Comparison of ENCODE assay signal across 8 cellular contexts in genomic region chr4:70722199-70722791, GRCh38.
DNase-seq lines count a peak whose midpoint lies in the region; ATAC-seq and TF ChIP-seq lines count a peak whose summit lies in the region.

No MANE protein-coding gene starts in this region.

- H3K4me1 ChIP-seq in endocrine pancreas (ENCODE audit: control insufficient read depth, insufficient read depth, low read length) = peaks cover 18% of the 10 kb centered on the region

- DNase-seq in NCI-H2107 treated with DMSO at 0.1 percent for 48 hours (lab: John Stamatoyannopoulos, UW; ENCODE audit: unreplicated experiment) = peak; percentile 69
- DNase-seq in NCI-H2107 (lab: John Stamatoyannopoulos, UW) = no peak
- DNase-seq in nucleus accumbens (lab: John Stamatoyannopoulos, UW) = peak in 41 of 56 donors; percentile 3 to 63 (median 26)
- no peak for DNase-seq in GM13977 (ENCODE audit: low spot score)
- no peak for DNase-seq in NCI-H226

- H3K4me3 ChIP-seq in endocrine pancreas (ENCODE audit: control insufficient read depth, insufficient read depth, low read length) = peak overlapping the region; percentile 97

- H3K27me3 ChIP-seq in endocrine pancreas (ENCODE audit: control insufficient read depth, insufficient read depth, low read length) = no peaks in the 10 kb centered on the region

- H3K9ac ChIP-seq in endocrine pancreas (ENCODE audit: control insufficient read depth, insufficient read depth, low read length) = peak overlapping the region; percentile 94

- ATAC-seq in HG03280 (IDR thresholded peaks at IDR 0.05; ENCODE audit: unreplicated experiment) = no peak

- TF ChIP-seq CTCF in VCaP (conservative IDR thresholded peaks at IDR 0.05) (no peak), GM13977 (IDR thresholded peaks at IDR 0.05; ENCODE audit: extremely low read depth, insufficient read depth, missing control alignments) (no peak)

- in situ Hi-C loops in GM13977 (cut with MboI; ENCODE audit: low pct_unique_long_range_greater_than_20kb, low sequenced_read_pairs, unreplicated experiment) = no loop called here

- H3K9me3 ChIP-seq in endocrine pancreas (ENCODE audit: control insufficient read depth, low read length) = no peaks in the 10 kb centered on the region

- H3K27ac ChIP-seq in VCaP = peak overlapping the region; percentile 40

- peaks cover 2% of the 10 kb centered on the region for H3K36me3 ChIP-seq in endocrine pancreas (ENCODE audit: control insufficient read depth, insufficient read depth, low read length)

Comparison
In these comparisons a context has a peak if more than half of its experiments do, and no peak if none do; other contexts are left out.
1. DNase-seq: peak in NCI-H2107 treated with DMSO at 0.1 percent for 48 hours (single experiment) and nucleus accumbens (41 of 56); none in NCI-H2107 (single experiment), GM13977 (single experiment) and NCI-H226 (single experiment).